ENCODE assay signal across 1 cellular context in the genomic region with DNA sequence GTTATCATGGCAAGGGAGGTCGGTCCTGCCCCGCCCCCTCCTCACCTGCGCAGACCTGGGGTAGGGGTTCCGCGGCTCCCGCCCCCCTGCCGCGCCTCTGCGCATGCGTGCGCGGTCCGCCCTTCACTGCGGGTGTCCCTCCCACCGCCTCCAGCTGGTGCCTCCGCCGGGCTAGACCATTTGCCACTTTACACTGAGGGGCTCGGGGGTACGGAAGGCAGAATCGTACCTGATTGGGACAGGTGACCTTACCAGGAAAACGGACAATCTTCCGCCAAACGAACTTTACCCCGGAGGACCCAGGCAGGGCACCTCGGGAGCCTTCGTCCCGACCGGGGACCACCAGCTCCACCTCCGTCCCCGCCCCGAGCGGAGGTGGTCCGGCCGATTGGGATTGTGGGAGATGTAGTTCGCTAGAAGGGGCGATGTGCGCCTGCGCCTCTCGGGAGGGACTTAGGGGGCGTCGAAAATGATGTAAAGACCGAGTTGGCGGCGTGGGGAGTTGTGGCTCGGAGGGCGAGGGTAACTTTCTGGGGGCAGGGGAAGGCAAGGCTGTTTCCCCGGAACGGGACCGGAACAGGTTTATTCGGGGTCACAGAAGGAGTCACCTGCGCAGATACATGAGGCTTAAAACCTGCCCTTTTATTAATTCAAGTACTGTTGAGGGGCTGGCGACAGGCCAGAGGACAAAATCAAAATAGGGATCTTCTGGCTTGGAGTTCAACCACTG.
TF ChIP-seq lines count a peak whose summit lies in the region.

A gene with protein sequence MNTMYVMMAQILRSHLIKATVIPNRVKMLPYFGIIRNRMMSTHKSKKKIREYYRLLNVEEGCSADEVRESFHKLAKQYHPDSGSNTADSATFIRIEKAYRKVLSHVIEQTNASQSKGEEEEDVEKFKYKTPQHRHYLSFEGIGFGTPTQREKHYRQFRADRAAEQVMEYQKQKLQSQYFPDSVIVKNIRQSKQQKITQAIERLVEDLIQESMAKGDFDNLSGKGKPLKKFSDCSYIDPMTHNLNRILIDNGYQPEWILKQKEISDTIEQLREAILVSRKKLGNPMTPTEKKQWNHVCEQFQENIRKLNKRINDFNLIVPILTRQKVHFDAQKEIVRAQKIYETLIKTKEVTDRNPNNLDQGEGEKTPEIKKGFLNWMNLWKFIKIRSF (minus strand): TSS at position 344 of the 730 bp plus-strand sequence. CDS start 2,323 bp downstream, outside the sequence.

TF ChIP-seq in HepG2, 621 proteins besides CTCF, POLR2A, EP300 and RAD21 (continued from another document and continues in another):
- TF ChIP-seq, protein P1, sequence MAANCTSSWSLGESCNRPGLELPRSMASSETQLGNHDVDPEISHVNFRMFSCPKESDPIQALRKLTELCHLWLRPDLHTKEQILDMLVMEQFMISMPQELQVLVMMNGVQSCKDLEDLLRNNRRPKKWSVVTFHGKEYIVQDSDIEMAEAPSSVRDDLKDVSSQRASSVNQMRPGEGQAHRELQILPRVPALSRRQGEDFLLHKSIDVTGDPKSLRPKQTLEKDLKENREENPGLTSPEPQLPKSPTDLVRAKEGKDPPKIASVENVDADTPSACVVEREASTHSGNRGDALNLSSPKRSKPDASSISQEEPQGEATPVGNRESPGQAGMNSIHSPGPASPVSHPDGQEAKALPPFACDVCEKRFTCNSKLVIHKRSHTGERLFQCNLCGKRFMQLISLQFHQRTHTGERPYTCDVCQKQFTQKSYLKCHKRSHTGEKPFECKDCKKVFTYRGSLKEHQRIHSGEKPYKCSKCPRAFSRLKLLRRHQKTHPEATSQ (CRISPR knock-in tag; IDR thresholded peaks at IDR 0.05; ENCODE audit: borderline replicate concordance) = no peak
- TF ChIP-seq ETV5 (CRISPR knock-in tag; IDR thresholded peaks at IDR 0.05; ENCODE audit: borderline replicate concordance) (no peak; the same call in 1 of the 2 replicates), ZNF20 (CRISPR knock-in tag; IDR thresholded peaks at IDR 0.05) (no peak), ADNP (CRISPR knock-in tag; IDR thresholded peaks at IDR 0.05) (no peak), ZNF644 (CRISPR knock-in tag; IDR thresholded peaks at IDR 0.05; ENCODE audit: low read depth) (no peak), SNAPC2 (CRISPR knock-in tag; IDR thresholded peaks at IDR 0.05) (no peak; the same call in 1 of the 2 replicates), ONECUT2 (CRISPR knock-in tag; IDR thresholded peaks at IDR 0.05) (no peak), ZNF558 (CRISPR knock-in tag; IDR thresholded peaks at IDR 0.05; ENCODE audit: borderline replicate concordance) (no peak), ATAD3A (CRISPR knock-in tag; IDR thresholded peaks at IDR 0.05) (no peak), HCFC1 (IDR thresholded peaks at IDR 0.05; ENCODE audit: low read depth, low read length) (peak; percentile 85), ZNF24 (IDR thresholded peaks at IDR 0.05) (no peak), GLI4 (CRISPR knock-in tag; IDR thresholded peaks at IDR 0.05; ENCODE audit: borderline replicate concordance) (no peak), HMG20A (CRISPR knock-in tag; IDR thresholded peaks at IDR 0.05; ENCODE audit: borderline replicate concordance) (no peak), PITX1 (CRISPR knock-in tag; IDR thresholded peaks at IDR 0.05) (no peak; the same call in 1 of the 2 replicates), CENPT (CRISPR knock-in tag; IDR thresholded peaks at IDR 0.05; ENCODE audit: low read depth) (no peak), NBN (conservative IDR thresholded peaks at IDR 0.05) (no peak), JUND (CRISPR knock-in tag; IDR thresholded peaks at IDR 0.05) (no peak), ATF1 (CRISPR knock-in tag; IDR thresholded peaks at IDR 0.05) (no peak), SIX4 (CRISPR knock-in tag; IDR thresholded peaks at IDR 0.05) (no peak), ZNF652 (CRISPR knock-in tag; IDR thresholded peaks at IDR 0.05; ENCODE audit: borderline replicate concordance, low read depth) (no peak), TCF7L2 (IDR thresholded peaks at IDR 0.05; ENCODE audit: low read depth, low read length) (no peak), KMT2A (CRISPR knock-in tag; IDR thresholded peaks at IDR 0.05) (peak; percentile 18; the same call in 1 of the 2 replicates), NCOA5 (CRISPR knock-in tag; IDR thresholded peaks at IDR 0.05) (no peak), DNMT1 (CRISPR knock-in tag; IDR thresholded peaks at IDR 0.05) (no peak), ZNF598 (CRISPR knock-in tag; IDR thresholded peaks at IDR 0.05; ENCODE audit: borderline replicate concordance) (peak; percentile 93), ZNF33B (CRISPR knock-in tag; IDR thresholded peaks at IDR 0.05) (no peak)
- TF ChIP-seq, protein P2, sequence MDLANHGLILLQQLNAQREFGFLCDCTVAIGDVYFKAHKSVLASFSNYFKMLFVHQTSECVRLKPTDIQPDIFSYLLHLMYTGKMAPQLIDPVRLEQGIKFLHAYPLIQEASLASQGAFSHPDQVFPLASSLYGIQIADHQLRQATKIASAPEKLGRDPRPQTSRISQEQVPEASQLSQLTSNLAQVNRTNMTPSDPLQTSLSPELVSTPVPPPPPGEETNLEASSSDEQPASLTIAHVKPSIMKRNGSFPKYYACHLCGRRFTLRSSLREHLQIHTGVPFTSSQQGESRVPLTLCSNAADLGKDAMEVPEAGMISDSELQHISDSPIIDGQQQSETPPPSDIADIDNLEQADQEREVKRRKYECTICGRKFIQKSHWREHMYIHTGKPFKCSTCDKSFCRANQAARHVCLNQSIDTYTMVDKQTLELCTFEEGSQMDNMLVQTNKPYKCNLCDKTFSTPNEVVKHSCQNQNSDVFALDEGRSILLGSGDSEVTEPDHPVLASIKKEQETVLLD (CRISPR knock-in tag; IDR thresholded peaks at IDR 0.05; ENCODE audit: low read depth) = no peak
- TF ChIP-seq, protein P3, sequence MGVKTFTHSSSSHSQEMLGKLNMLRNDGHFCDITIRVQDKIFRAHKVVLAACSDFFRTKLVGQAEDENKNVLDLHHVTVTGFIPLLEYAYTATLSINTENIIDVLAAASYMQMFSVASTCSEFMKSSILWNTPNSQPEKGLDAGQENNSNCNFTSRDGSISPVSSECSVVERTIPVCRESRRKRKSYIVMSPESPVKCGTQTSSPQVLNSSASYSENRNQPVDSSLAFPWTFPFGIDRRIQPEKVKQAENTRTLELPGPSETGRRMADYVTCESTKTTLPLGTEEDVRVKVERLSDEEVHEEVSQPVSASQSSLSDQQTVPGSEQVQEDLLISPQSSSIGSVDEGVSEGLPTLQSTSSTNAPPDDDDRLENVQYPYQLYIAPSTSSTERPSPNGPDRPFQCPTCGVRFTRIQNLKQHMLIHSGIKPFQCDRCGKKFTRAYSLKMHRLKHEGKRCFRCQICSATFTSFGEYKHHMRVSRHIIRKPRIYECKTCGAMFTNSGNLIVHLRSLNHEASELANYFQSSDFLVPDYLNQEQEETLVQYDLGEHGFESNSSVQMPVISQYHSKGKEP (CRISPR knock-in tag; IDR thresholded peaks at IDR 0.05) = no peak
- TF ChIP-seq, protein P4, sequence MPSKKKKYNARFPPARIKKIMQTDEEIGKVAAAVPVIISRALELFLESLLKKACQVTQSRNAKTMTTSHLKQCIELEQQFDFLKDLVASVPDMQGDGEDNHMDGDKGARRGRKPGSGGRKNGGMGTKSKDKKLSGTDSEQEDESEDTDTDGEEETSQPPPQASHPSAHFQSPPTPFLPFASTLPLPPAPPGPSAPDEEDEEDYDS (CRISPR knock-in tag; IDR thresholded peaks at IDR 0.05) = no peak; the same call in 1 of the 2 replicates
- TF ChIP-seq, protein P5, sequence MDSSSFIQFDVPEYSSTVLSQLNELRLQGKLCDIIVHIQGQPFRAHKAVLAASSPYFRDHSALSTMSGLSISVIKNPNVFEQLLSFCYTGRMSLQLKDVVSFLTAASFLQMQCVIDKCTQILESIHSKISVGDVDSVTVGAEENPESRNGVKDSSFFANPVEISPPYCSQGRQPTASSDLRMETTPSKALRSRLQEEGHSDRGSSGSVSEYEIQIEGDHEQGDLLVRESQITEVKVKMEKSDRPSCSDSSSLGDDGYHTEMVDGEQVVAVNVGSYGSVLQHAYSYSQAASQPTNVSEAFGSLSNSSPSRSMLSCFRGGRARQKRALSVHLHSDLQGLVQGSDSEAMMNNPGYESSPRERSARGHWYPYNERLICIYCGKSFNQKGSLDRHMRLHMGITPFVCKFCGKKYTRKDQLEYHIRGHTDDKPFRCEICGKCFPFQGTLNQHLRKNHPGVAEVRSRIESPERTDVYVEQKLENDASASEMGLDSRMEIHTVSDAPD (CRISPR knock-in tag; IDR thresholded peaks at IDR 0.05) = no peak
- TF ChIP-seq, protein P6, sequence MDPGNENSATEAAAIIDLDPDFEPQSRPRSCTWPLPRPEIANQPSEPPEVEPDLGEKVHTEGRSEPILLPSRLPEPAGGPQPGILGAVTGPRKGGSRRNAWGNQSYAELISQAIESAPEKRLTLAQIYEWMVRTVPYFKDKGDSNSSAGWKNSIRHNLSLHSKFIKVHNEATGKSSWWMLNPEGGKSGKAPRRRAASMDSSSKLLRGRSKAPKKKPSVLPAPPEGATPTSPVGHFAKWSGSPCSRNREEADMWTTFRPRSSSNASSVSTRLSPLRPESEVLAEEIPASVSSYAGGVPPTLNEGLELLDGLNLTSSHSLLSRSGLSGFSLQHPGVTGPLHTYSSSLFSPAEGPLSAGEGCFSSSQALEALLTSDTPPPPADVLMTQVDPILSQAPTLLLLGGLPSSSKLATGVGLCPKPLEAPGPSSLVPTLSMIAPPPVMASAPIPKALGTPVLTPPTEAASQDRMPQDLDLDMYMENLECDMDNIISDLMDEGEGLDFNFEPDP (CRISPR knock-in tag; conservative IDR thresholded peaks at IDR 0.05) = no peak
- TF ChIP-seq, protein P7, sequence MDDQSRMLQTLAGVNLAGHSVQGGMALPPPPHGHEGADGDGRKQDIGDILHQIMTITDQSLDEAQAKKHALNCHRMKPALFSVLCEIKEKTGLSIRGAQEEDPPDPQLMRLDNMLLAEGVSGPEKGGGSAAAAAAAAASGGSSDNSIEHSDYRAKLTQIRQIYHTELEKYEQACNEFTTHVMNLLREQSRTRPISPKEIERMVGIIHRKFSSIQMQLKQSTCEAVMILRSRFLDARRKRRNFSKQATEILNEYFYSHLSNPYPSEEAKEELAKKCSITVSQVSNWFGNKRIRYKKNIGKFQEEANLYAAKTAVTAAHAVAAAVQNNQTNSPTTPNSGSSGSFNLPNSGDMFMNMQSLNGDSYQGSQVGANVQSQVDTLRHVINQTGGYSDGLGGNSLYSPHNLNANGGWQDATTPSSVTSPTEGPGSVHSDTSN (CRISPR knock-in tag; IDR thresholded peaks at IDR 0.05; ENCODE audit: borderline replicate concordance) = no peak
- TF ChIP-seq, protein P8, sequence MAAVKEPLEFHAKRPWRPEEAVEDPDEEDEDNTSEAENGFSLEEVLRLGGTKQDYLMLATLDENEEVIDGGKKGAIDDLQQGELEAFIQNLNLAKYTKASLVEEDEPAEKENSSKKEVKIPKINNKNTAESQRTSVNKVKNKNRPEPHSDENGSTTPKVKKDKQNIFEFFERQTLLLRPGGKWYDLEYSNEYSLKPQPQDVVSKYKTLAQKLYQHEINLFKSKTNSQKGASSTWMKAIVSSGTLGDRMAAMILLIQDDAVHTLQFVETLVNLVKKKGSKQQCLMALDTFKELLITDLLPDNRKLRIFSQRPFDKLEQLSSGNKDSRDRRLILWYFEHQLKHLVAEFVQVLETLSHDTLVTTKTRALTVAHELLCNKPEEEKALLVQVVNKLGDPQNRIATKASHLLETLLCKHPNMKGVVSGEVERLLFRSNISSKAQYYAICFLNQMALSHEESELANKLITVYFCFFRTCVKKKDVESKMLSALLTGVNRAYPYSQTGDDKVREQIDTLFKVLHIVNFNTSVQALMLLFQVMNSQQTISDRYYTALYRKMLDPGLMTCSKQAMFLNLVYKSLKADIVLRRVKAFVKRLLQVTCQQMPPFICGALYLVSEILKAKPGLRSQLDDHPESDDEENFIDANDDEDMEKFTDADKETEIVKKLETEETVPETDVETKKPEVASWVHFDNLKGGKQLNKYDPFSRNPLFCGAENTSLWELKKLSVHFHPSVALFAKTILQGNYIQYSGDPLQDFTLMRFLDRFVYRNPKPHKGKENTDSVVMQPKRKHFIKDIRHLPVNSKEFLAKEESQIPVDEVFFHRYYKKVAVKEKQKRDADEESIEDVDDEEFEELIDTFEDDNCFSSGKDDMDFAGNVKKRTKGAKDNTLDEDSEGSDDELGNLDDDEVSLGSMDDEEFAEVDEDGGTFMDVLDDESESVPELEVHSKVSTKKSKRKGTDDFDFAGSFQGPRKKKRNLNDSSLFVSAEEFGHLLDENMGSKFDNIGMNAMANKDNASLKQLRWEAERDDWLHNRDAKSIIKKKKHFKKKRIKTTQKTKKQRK (IDR thresholded peaks at IDR 0.05; ENCODE audit: low read length) = no peak
- TF ChIP-seq, protein P9, sequence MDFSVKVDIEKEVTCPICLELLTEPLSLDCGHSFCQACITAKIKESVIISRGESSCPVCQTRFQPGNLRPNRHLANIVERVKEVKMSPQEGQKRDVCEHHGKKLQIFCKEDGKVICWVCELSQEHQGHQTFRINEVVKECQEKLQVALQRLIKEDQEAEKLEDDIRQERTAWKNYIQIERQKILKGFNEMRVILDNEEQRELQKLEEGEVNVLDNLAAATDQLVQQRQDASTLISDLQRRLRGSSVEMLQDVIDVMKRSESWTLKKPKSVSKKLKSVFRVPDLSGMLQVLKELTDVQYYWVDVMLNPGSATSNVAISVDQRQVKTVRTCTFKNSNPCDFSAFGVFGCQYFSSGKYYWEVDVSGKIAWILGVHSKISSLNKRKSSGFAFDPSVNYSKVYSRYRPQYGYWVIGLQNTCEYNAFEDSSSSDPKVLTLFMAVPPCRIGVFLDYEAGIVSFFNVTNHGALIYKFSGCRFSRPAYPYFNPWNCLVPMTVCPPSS (IDR thresholded peaks at IDR 0.05) = no peak
- TF ChIP-seq, protein P10, sequence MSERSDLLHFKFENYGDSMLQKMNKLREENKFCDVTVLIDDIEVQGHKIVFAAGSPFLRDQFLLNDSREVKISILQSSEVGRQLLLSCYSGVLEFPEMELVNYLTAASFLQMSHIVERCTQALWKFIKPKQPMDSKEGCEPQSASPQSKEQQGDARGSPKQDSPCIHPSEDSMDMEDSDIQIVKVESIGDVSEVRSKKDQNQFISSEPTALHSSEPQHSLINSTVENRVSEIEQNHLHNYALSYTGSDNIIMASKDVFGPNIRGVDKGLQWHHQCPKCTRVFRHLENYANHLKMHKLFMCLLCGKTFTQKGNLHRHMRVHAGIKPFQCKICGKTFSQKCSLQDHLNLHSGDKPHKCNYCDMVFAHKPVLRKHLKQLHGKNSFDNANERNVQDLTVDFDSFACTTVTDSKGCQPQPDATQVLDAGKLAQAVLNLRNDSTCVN (CRISPR knock-in tag; IDR thresholded peaks at IDR 0.05; ENCODE audit: borderline replicate concordance) = no peak
- TF ChIP-seq, protein P11, sequence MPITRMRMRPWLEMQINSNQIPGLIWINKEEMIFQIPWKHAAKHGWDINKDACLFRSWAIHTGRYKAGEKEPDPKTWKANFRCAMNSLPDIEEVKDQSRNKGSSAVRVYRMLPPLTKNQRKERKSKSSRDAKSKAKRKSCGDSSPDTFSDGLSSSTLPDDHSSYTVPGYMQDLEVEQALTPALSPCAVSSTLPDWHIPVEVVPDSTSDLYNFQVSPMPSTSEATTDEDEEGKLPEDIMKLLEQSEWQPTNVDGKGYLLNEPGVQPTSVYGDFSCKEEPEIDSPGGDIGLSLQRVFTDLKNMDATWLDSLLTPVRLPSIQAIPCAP (CRISPR knock-in tag; IDR thresholded peaks at IDR 0.05; ENCODE audit: low read depth) = no peak
- TF ChIP-seq, protein P12, sequence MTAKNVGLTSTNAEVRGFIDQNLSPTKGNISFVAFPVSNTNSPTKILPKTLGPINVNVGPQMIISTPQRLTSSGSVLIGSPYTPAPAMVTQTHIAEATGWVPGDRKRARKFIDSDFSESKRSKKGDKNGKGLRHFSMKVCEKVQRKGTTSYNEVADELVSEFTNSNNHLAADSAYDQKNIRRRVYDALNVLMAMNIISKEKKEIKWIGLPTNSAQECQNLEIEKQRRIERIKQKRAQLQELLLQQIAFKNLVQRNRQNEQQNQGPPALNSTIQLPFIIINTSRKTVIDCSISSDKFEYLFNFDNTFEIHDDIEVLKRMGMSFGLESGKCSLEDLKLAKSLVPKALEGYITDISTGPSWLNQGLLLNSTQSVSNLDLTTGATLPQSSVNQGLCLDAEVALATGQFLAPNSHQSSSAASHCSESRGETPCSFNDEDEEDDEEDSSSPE (CRISPR knock-in tag; IDR thresholded peaks at IDR 0.05) = peak; percentile 57; the same call in 1 of the 2 replicates
